Comparison of ENCODE assay signal across 10 cellular contexts in genomic region chr6:42441661-42442081, GRCh38.
DNase-seq lines count a peak whose midpoint lies in the region; ATAC-seq and TF ChIP-seq lines count a peak whose summit lies in the region.
"Had no signal": no experiment of that assay in that cellular context is flagged by ENCODE, and none has a peak within 500 bp of the region (broad histone marks: within the 10 kb centered on the region; RNA-seq: fewer than 3 reads in every experiment).

No MANE protein-coding gene starts in this region.

- peak overlapping the region; percentile 84 for H3K9ac ChIP-seq in adipocyte (ENCODE audit: low read length)
- peak overlapping the region; percentile 45 to 51 for H3K9ac ChIP-seq in stomach smooth muscle (ENCODE audit: low read length in 2 of 2)

- CTCF ChIA-PET in activated naive CD4-positive, alpha-beta T cell treated with anti-CD3 and anti-CD28 coated beads, Interleukin-2, amount 10 ng/mL, durations not matched to agents 7 days and 5 days (lab: Charles Lee): interaction anchor here (0.6 to 0.8 kb wide), 4 partner anchors 8 to 106 kb away, joined by 3 read pairs; no protein-coding TSS in a partner anchor
- CTCF ChIA-PET in HEK293T (lab: Yijun Ruan, JAX): interaction anchor here (0.6 kb wide), 1 partner anchor 51 kb away, joined by 5 read pairs; no protein-coding TSS in a partner anchor

- H3K27me3 Mint-ChIP-seq in activated naive CD4-positive, alpha-beta T cell treated with anti-CD3 and anti-CD28 coated beads, Interleukin-2, amount 10 ng/mL, durations not matched to agents 7 days and 5 days: no peaks in the 10 kb centered on the region

- no peak overlapping the region for H3K4me3 Mint-ChIP-seq in activated naive CD4-positive, alpha-beta T cell treated with anti-CD3 and anti-CD28 coated beads, Interleukin-2, amount 10 ng/mL, durations not matched to agents 7 days and 5 days

- DNase-seq in activated naive CD4-positive, alpha-beta T cell treated with Interleukin-2 at 50 U/mL for 16 hours: peak; percentile 42
- DNase-seq in activated naive CD4-positive, alpha-beta T cell treated with anti-CD3 and anti-CD28 coated beads, Interleukin-2, amount 10 ng/mL, durations not matched to agents 7 days and 5 days: no peak
- DNase-seq in adipocyte (ENCODE audit: low read depth): peak; percentile 60
- DNase-seq in islet precursor cell: peak; percentile 91
- no peak for DNase-seq in HEK293T (ENCODE audit: extremely low spot score)
- no peak for DNase-seq in hippocampal formation (lab: John Stamatoyannopoulos, UW)
- DNase-seq: activated gamma-delta T cell, NCI-H2171 treated with DMSO at 0.1 percent for 48 hours had no signal

- H3K36me3 ChIP-seq in adipocyte (ENCODE audit: control insufficient read depth, insufficient read depth, low read length, severe bottlenecking) (no peaks in the 10 kb centered on the region), stomach smooth muscle (ENCODE audit: control insufficient read depth in 2 of 2, insufficient read depth in 2 of 2, low read length in 2 of 2) (no peaks in the 10 kb centered on the region)

- POLR2A ChIA-PET in HEK293T (lab: Yijun Ruan, JAX): interaction anchor here (1.3 to 1.5 kb wide), 2 partner anchors 10 to 13 kb away, joined by 4 to 18 read pairs; partner anchors contain the start of gene TRERF1

- peaks cover 27% of the 10 kb centered on the region for H3K4me1 Mint-ChIP-seq in activated naive CD4-positive, alpha-beta T cell treated with anti-CD3 and anti-CD28 coated beads, Interleukin-2, amount 10 ng/mL, durations not matched to agents 7 days and 5 days

- no peaks in the 10 kb centered on the region for H3K9me3 Mint-ChIP-seq in activated naive CD4-positive, alpha-beta T cell treated with anti-CD3 and anti-CD28 coated beads, Interleukin-2, amount 10 ng/mL, durations not matched to agents 7 days and 5 days

- peaks cover 16% of the 10 kb centered on the region for H3K36me3 Mint-ChIP-seq in activated naive CD4-positive, alpha-beta T cell treated with anti-CD3 and anti-CD28 coated beads, Interleukin-2, amount 10 ng/mL, durations not matched to agents 7 days and 5 days

- H3K4me1 ChIP-seq in adipocyte (ENCODE audit: control insufficient read depth, insufficient read depth, low read length): peaks cover 34% of the 10 kb centered on the region
- peaks cover 44% of the 10 kb centered on the region for H3K4me1 ChIP-seq in stomach smooth muscle (ENCODE audit: control insufficient read depth, insufficient read depth, low read length)

- no peaks in the 10 kb centered on the region for H3K9me3 ChIP-seq in adipocyte (ENCODE audit: control insufficient read depth, low read length)
- no peaks in the 10 kb centered on the region for H3K9me3 ChIP-seq in stomach smooth muscle (ENCODE audit: control insufficient read depth in 2 of 2, low read length in 2 of 2)

- no peak for ATAC-seq in GM21360 (IDR thresholded peaks at IDR 0.05; ENCODE audit: unreplicated experiment)

- H3K27ac ChIP-seq in stomach smooth muscle (ENCODE audit: low read length): peak overlapping the region; percentile 80

- H3K27me3 ChIP-seq in adipocyte (replicated peaks; ENCODE audit: control insufficient read depth, insufficient read depth, low read length) (no peaks in the 10 kb centered on the region), stomach smooth muscle (ENCODE audit: control insufficient read depth in 1 of 2, insufficient read depth in 2 of 2, low read length in 2 of 2) (no peaks in the 10 kb centered on the region)

- H3K4me3 ChIP-seq in adipocyte (ENCODE audit: low read length): peak overlapping the region; percentile 73
- H3K4me3 ChIP-seq in stomach smooth muscle (ENCODE audit: low read length in 2 of 2): peak overlapping the region; percentile 18 to 66

- no peak overlapping the region for H3K27ac Mint-ChIP-seq in activated naive CD4-positive, alpha-beta T cell treated with anti-CD3 and anti-CD28 coated beads, Interleukin-2, amount 10 ng/mL, durations not matched to agents 7 days and 5 days

TF ChIP-seq in HEK293T, 16 proteins besides CTCF, POLR2A, EP300 and RAD21:
- TF ChIP-seq ZNF384 (IDR thresholded peaks at IDR 0.05): no peak
- TF ChIP-seq L3MBTL2 (conservative IDR thresholded peaks at IDR 0.05): no peak
- TF ChIP-seq FOXM1 (IDR thresholded peaks at IDR 0.05; ENCODE audit: borderline replicate concordance): no peak
- no peak for TF ChIP-seq FOXA1 (IDR thresholded peaks at IDR 0.05)
- TF ChIP-seq LEF1 (IDR thresholded peaks at IDR 0.05; ENCODE audit: borderline replicate concordance): no peak

Comparison
In these comparisons a context has a peak if more than half of its experiments do, and no peak if none do; other contexts are left out.
1. DNase-seq: peak in activated naive CD4-positive, alpha-beta T cell treated with Interleukin-2 at 50 U/mL for 16 hours (single experiment), adipocyte (single experiment) and islet precursor cell (single experiment); none in activated naive CD4-positive, alpha-beta T cell treated with anti-CD3 and anti-CD28 coated beads, Interleukin-2, amount 10 ng/mL, durations not matched to agents 7 days and 5 days (single experiment), HEK293T (single experiment) and hippocampal formation (0 of 2).